In the genomic region with DNA sequence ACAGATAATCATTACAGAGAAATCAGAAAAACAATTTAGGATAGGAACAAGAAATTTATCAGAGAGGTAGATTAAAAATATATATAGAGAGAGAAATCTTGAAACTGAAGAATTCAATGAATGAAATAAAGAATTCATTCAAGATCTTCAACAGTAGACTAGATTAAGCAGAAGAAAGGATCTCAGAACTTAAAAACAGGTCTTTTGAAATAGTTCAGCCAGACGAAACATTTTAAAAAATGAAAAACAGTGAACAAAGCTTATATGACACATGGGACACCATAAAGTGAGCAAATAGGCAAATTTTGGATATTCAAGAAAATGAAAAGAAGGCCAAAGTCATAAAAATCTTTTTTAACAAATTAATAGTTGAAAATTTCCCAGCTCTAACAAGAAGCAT, we compare ENCODE assay signal across 2 cellular contexts.
TF ChIP-seq lines count a peak whose summit lies in the region.

No MANE protein-coding gene starts in this region.

TF ChIP-seq in SK-N-SH, 30 proteins besides CTCF, POLR2A, EP300 and RAD21 (continued from another document):
- TF ChIP-seq GABPA (IDR thresholded peaks at IDR 0.05; ENCODE audit: low read depth), result no peak
- TF ChIP-seq, protein P1, sequence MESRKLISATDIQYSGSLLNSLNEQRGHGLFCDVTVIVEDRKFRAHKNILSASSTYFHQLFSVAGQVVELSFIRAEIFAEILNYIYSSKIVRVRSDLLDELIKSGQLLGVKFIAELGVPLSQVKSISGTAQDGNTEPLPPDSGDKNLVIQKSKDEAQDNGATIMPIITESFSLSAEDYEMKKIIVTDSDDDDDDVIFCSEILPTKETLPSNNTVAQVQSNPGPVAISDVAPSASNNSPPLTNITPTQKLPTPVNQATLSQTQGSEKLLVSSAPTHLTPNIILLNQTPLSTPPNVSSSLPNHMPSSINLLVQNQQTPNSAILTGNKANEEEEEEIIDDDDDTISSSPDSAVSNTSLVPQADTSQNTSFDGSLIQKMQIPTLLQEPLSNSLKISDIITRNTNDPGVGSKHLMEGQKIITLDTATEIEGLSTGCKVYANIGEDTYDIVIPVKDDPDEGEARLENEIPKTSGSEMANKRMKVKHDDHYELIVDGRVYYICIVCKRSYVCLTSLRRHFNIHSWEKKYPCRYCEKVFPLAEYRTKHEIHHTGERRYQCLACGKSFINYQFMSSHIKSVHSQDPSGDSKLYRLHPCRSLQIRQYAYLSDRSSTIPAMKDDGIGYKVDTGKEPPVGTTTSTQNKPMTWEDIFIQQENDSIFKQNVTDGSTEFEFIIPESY (IDR thresholded peaks at IDR 0.05; ENCODE audit: borderline replicate concordance, low read depth), result no peak
TF ChIP-seq in SK-N-SH: peak in this region for 0.

TF ChIP-seq in HepG2, 621 proteins besides CTCF, POLR2A, EP300 and RAD21 (continued from another document):
- peak; percentile 79; the same call in 1 of the 2 replicates for TF ChIP-seq ZNF160 (CRISPR knock-in tag; IDR thresholded peaks at IDR 0.05)
